8 cellular contexts compared by ENCODE assay signal in genomic region chr16:14501331-14502255, GRCh38.
DNase-seq lines count a peak whose midpoint lies in the region; ATAC-seq lines count a peak whose summit lies in the region.

No MANE protein-coding gene starts in this region.

- H3K9me3 ChIP-seq in adipocyte (ENCODE audit: control insufficient read depth, low read length) = no peaks in the 10 kb centered on the region

- intact Hi-C loops in Right ventricle myocardium superior (cut with DNase I) = no loop called here

- no peaks in the 10 kb centered on the region for H3K36me3 ChIP-seq in adipocyte (ENCODE audit: control insufficient read depth, insufficient read depth, low read length, severe bottlenecking)

- H3K4me1 ChIP-seq in adipocyte (ENCODE audit: control insufficient read depth, insufficient read depth, low read length) = peaks cover 55% of the 10 kb centered on the region

- no peaks in the 10 kb centered on the region for H3K27me3 ChIP-seq in adipocyte (replicated peaks; ENCODE audit: control insufficient read depth, insufficient read depth, low read length)

- ATAC-seq in Right ventricle myocardium superior (ENCODE audit: poor library complexity) (peak; percentile 95), GM18870 (IDR thresholded peaks at IDR 0.05; ENCODE audit: unreplicated experiment) (no peak), HG03159 (IDR thresholded peaks at IDR 0.05; ENCODE audit: unreplicated experiment) (no peak), HG02759 (IDR thresholded peaks at IDR 0.05; ENCODE audit: unreplicated experiment) (no peak)

- peak overlapping the region; percentile 70 for H3K9ac ChIP-seq in adipocyte (ENCODE audit: low read length)

- DNase-seq in EH (ENCODE audit: low read depth) (peak; percentile 93), NCI-H1436 (lab: John Stamatoyannopoulos, UW) (peak; percentile 68), adipocyte (ENCODE audit: low read depth) (peak; percentile 94), Right ventricle myocardium superior (peak; percentile 92), pons (ENCODE audit: low spot score) (peak; percentile 85)

- peak overlapping the region; percentile 10 for H3K4me3 ChIP-seq in adipocyte (ENCODE audit: low read length)
